ENCODE assay signal across 38 cellular contexts in the genomic region with DNA sequence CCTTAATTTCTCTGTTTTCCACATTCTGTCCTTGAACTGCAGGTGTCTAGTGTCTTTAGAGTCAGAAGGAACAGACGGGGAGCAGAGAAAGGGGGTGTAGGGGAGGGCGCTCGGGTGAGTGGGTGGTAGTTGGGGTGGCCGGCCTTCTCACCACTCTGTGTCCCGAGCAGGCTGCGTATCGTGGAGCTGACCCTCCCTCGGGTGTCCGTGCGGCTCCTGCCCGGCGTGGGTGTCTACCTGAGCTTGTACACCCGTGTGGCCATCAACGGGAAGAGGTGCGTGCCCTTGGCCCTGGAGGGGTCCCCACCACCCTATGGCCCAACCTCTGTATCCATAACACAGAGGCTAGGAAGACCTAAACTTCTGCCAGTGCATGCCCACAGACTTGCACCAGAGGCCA. TPM values are rescaled to one million over a fixed set of nuclear protein-coding genes. Genes with fewer than 3 reads are reported as not detected.
"Had no signal": no experiment of that assay in that cellular context is flagged by ENCODE, and none has a peak within 500 bp of the region (broad histone marks: within the 10 kb centered on the region; RNA-seq: fewer than 3 reads in every experiment).

No MANE protein-coding gene starts in this region.

- H3K4me3 ChIP-seq: MG63 had no signal

- H3K9me3 ChIP-seq: MG63 had no signal

- H3K4me2 ChIP-seq: KMS-11 had no signal

- H3K36me3 ChIP-seq: MG63 had no signal

- H3K9ac ChIP-seq: KMS-11 had no signal

- H3K27me3 ChIP-seq: MG63 had no signal

- DNase-seq: Karpas-422, Kasumi-1, KG1, MG63, MM.1S, MV-4-11, NCI-H1048, NCI-H1092, NCI-H1092 treated with DMSO at 0.1 percent for 48 hours, NCI-H1105, NCI-H1105 treated with DMSO at 0.1 percent for 48 hours, NCI-H1417 treated with DMSO at 0.1 percent for 48 hours, NCI-H1436, NCI-H1436 treated with DMSO at 0.1 percent for 48 hours, NCI-H146, NCI-H1694, NCI-H1694 treated with DMSO at 0.1 percent for 48 hours, NCI-H187, NCI-H187 treated with DMSO at 0.1 percent for 48 hours, NCI-H1930, NCI-H2029, NCI-H2029 treated with DMSO at 0.1 percent for 48 hours, NCI-H2081, NCI-H2081 treated with DMSO at 0.1 percent for 48 hours, NCI-H2107, NCI-H2171, NCI-H2171 treated with DMSO at 0.1 percent for 48 hours, NCI-H2227 treated with DMSO at 0.1 percent for 48 hours, NCI-H226, NCI-H345, NCI-H446, NCI-H446 treated with DMSO at 0.1 percent for 48 hours, NCI-H510A had no signal

- H3K27ac ChIP-seq: KMS-11 had no signal

RNA-seq across cellular contexts. Expression of gene BPIFB4, which starts 5.3 kb away (rescaled TPM):
- total RNA-seq: LHCN-M2, M059J, MCF 10A, NCI-H460 had no signal

RNA-seq across cellular contexts. Expression of gene BPIFB3, which starts 31.0 kb away (rescaled TPM):
- total RNA-seq: LHCN-M2, M059J, MCF 10A, NCI-H460 had no signal

RNA-seq across cellular contexts. Expression of gene BPIFB6, which starts 53.3 kb away (rescaled TPM):
- total RNA-seq: LHCN-M2, M059J, MCF 10A, NCI-H460 had no signal
